In genomic region chr12:110774824-110775223, GRCh38 we compare ENCODE assay signal across 21 cellular contexts. TPM values are rescaled to one million over a fixed set of nuclear protein-coding genes. Genes with fewer than 3 reads are reported as not detected.
DNase-seq lines count a peak whose midpoint lies in the region; ATAC-seq and TF ChIP-seq lines count a peak whose summit lies in the region.
"Had no signal": no experiment of that assay in that cellular context is flagged by ENCODE, and none has a peak within 500 bp of the region (broad histone marks: within the 10 kb centered on the region; RNA-seq: fewer than 3 reads in every experiment).

No MANE protein-coding gene starts in this region.

- no peak overlapping the region for H3K4me3 Mint-ChIP-seq in activated CD4-positive, alpha-beta T cell treated with anti-CD3 and anti-CD28 coated beads, Interleukin-2, amount 10 ng/mL, durations not matched to agents 24 days and 14 days
- H3K4me3 Mint-ChIP-seq in activated naive CD4-positive, alpha-beta T cell treated with anti-CD3 and anti-CD28 coated beads, Interleukin-2, amount 50 U/mL, for 24 hours, result no peak overlapping the region
- no peak overlapping the region for H3K4me3 Mint-ChIP-seq in activated T-helper 1 cell treated with anti-CD3 and anti-CD28 coated beads, Interleukin-12 subunit alpha, Interleukin-12 subunit beta, Interleukin-2, Interleukin-4 antibody, amounts not matched to agents 30 ng/mL and 10 ng/mL and 1 ng/mL, durations not matched to agents 14 hours and 24 hours and 36 hours
- no peak overlapping the region for H3K4me3 Mint-ChIP-seq in endothelial cell (ENCODE audit: unreplicated experiment)

- H3K27ac Mint-ChIP-seq in activated CD4-positive, alpha-beta T cell treated with anti-CD3 and anti-CD28 coated beads, Interleukin-2, amount 10 ng/mL, durations not matched to agents 24 days and 14 days, result peak overlapping the region; percentile 82
- H3K27ac Mint-ChIP-seq in activated naive CD4-positive, alpha-beta T cell treated with anti-CD3 and anti-CD28 coated beads, Interleukin-2, amount 50 U/mL, for 24 hours, result peak overlapping the region; percentile 90
- H3K27ac Mint-ChIP-seq in activated T-helper 1 cell treated with anti-CD3 and anti-CD28 coated beads, Interleukin-12 subunit alpha, Interleukin-12 subunit beta, Interleukin-2, Interleukin-4 antibody, amounts not matched to agents 30 ng/mL and 10 ng/mL and 1 ng/mL, durations not matched to agents 14 hours and 24 hours and 36 hours, result peak overlapping the region; percentile 85
- H3K27ac Mint-ChIP-seq in endothelial cell (ENCODE audit: unreplicated experiment), result peak overlapping the region; percentile 6
- H3K27ac Mint-ChIP-seq: IgD-negative memory B cell had no signal

- H3K4me1 Mint-ChIP-seq in activated CD4-positive, alpha-beta T cell treated with anti-CD3 and anti-CD28 coated beads, Interleukin-2, amount 10 ng/mL, durations not matched to agents 24 days and 14 days, result peaks cover 55% of the 10 kb centered on the region
- peaks cover 69% of the 10 kb centered on the region for H3K4me1 Mint-ChIP-seq in activated naive CD4-positive, alpha-beta T cell treated with anti-CD3 and anti-CD28 coated beads, Interleukin-2, amount 50 U/mL, for 24 hours
- H3K4me1 Mint-ChIP-seq in activated T-helper 1 cell treated with anti-CD3 and anti-CD28 coated beads, Interleukin-12 subunit alpha, Interleukin-12 subunit beta, Interleukin-2, Interleukin-4 antibody, amounts not matched to agents 30 ng/mL and 10 ng/mL and 1 ng/mL, durations not matched to agents 14 hours and 24 hours and 36 hours (ENCODE audit: low read depth), result peaks cover 62% of the 10 kb centered on the region
- peaks cover 11% of the 10 kb centered on the region for H3K4me1 Mint-ChIP-seq in endothelial cell (ENCODE audit: unreplicated experiment)

- no peaks in the 10 kb centered on the region for H3K27me3 Mint-ChIP-seq in activated CD4-positive, alpha-beta T cell treated with anti-CD3 and anti-CD28 coated beads, Interleukin-2, amount 10 ng/mL, durations not matched to agents 24 days and 14 days
- H3K27me3 Mint-ChIP-seq in activated naive CD4-positive, alpha-beta T cell treated with anti-CD3 and anti-CD28 coated beads, Interleukin-2, amount 50 U/mL, for 24 hours, result no peaks in the 10 kb centered on the region
- no peaks in the 10 kb centered on the region for H3K27me3 Mint-ChIP-seq in activated T-helper 1 cell treated with anti-CD3 and anti-CD28 coated beads, Interleukin-12 subunit alpha, Interleukin-12 subunit beta, Interleukin-2, Interleukin-4 antibody, amounts not matched to agents 30 ng/mL and 10 ng/mL and 1 ng/mL, durations not matched to agents 14 hours and 24 hours and 36 hours (ENCODE audit: insufficient read depth)
- peaks cover 1% of the 10 kb centered on the region for H3K27me3 Mint-ChIP-seq in endothelial cell (ENCODE audit: unreplicated experiment)
- H3K27me3 Mint-ChIP-seq: CD4-positive, CD25-positive, alpha-beta regulatory T cell; IgD-negative memory B cell had no signal

- no peak for TF ChIP-seq CTCF in endothelial cell (IDR thresholded peaks at IDR 0.05; ENCODE audit: unreplicated experiment)

- ATAC-seq in HG03521 (IDR thresholded peaks at IDR 0.05; ENCODE audit: unreplicated experiment), result no peak
- ATAC-seq: HCT116 had no signal

- H3K36me3 Mint-ChIP-seq in activated CD4-positive, alpha-beta T cell treated with anti-CD3 and anti-CD28 coated beads, Interleukin-2, amount 10 ng/mL, durations not matched to agents 24 days and 14 days (ENCODE audit: low read depth), result peaks cover 3% of the 10 kb centered on the region
- peaks cover 2% of the 10 kb centered on the region for H3K36me3 Mint-ChIP-seq in activated naive CD4-positive, alpha-beta T cell treated with anti-CD3 and anti-CD28 coated beads, Interleukin-2, amount 50 U/mL, for 24 hours
- H3K36me3 Mint-ChIP-seq in activated T-helper 1 cell treated with anti-CD3 and anti-CD28 coated beads, Interleukin-12 subunit alpha, Interleukin-12 subunit beta, Interleukin-2, Interleukin-4 antibody, amounts not matched to agents 30 ng/mL and 10 ng/mL and 1 ng/mL, durations not matched to agents 14 hours and 24 hours and 36 hours (ENCODE audit: low read depth), result peaks cover 2% of the 10 kb centered on the region
- peaks cover 9% of the 10 kb centered on the region for H3K36me3 Mint-ChIP-seq in endothelial cell (ENCODE audit: low read depth, unreplicated experiment)
- H3K36me3 Mint-ChIP-seq: CD4-positive, CD25-positive, alpha-beta regulatory T cell had no signal

- DNase-seq in activated CD4-positive, alpha-beta T cell treated with anti-CD3 and anti-CD28 coated beads, Interleukin-2, amount 10 ng/mL, durations not matched to agents 24 days and 14 days, result no peak
- no peak for DNase-seq in activated CD4-positive, alpha-beta T cell treated with anti-CD3 and anti-CD28 coated beads, Interleukin-2, amount 50 U/mL, for 4 hours
- no peak for DNase-seq in activated naive CD4-positive, alpha-beta T cell (lab: John Stamatoyannopoulos, UW)
- no peak for DNase-seq in activated T-helper 1 cell treated with anti-CD3 and anti-CD28 coated beads, Interleukin-12 subunit alpha, Interleukin-12 subunit beta, Interleukin-2, Interleukin-4 antibody, amounts not matched to agents 30 ng/mL and 10 ng/mL and 1 ng/mL, durations not matched to agents 14 hours and 24 hours and 36 hours (ENCODE audit: low spot score)
- DNase-seq in endothelial cell (ENCODE audit: low spot score) (no peak), A172 (ENCODE audit: low spot score) (no peak)
- DNase-seq: CD4-positive, CD25-positive, alpha-beta regulatory T cell; COR-L47; DMS79; GOT3; Karpas-422; MV-4-11; NCI-H1694; NCI-H2081; NCI-H2171 treated with DMSO at 0.1 percent for 48 hours; NCI-H524 treated with DMSO at 0.1 percent for 48 hours; Right ventricle myocardium superior had no signal

- intact Hi-C loops in activated CD4-positive, alpha-beta T cell treated with anti-CD3 and anti-CD28 coated beads, Interleukin-2, amount 10 ng/mL, durations not matched to agents 24 days and 14 days (cut with micrococcal nuclease), result no loop called here
- intact Hi-C loops in activated T-helper 1 cell treated with anti-CD3 and anti-CD28 coated beads, Interleukin-12 subunit alpha, Interleukin-12 subunit beta, Interleukin-2, Interleukin-4 antibody, amounts not matched to agents 30 ng/mL and 10 ng/mL and 1 ng/mL, durations not matched to agents 14 hours and 24 hours and 36 hours (cut with micrococcal nuclease), result loop anchor here (10.0 kb wide), 1 partner anchor 660 kb away; no protein-coding TSS in a partner anchor

- H3K9me3 Mint-ChIP-seq in activated CD4-positive, alpha-beta T cell treated with anti-CD3 and anti-CD28 coated beads, Interleukin-2, amount 10 ng/mL, durations not matched to agents 24 days and 14 days, result peaks cover 3% of the 10 kb centered on the region
- H3K9me3 Mint-ChIP-seq in activated naive CD4-positive, alpha-beta T cell treated with anti-CD3 and anti-CD28 coated beads, Interleukin-2, amount 50 U/mL, for 24 hours, result peaks cover 3% of the 10 kb centered on the region
- no peaks in the 10 kb centered on the region for H3K9me3 Mint-ChIP-seq in activated T-helper 1 cell treated with anti-CD3 and anti-CD28 coated beads, Interleukin-12 subunit alpha, Interleukin-12 subunit beta, Interleukin-2, Interleukin-4 antibody, amounts not matched to agents 30 ng/mL and 10 ng/mL and 1 ng/mL, durations not matched to agents 14 hours and 24 hours and 36 hours
- H3K9me3 Mint-ChIP-seq in endothelial cell (ENCODE audit: unreplicated experiment), result no peaks in the 10 kb centered on the region
- H3K9me3 Mint-ChIP-seq: IgD-negative memory B cell had no signal

RNA-seq across cellular contexts. Expression of gene PPP1CC, which starts 32.1 kb away (rescaled TPM):
- 459 and 489 TPM in 2 replicates for total RNA-seq in activated CD4-positive, alpha-beta T cell treated with anti-CD3 and anti-CD28 coated beads, Interleukin-2, amount 10 ng/mL, durations not matched to agents 24 days and 14 days
- total RNA-seq in activated T-helper 1 cell treated with anti-CD3 and anti-CD28 coated beads, Interleukin-12 subunit alpha, Interleukin-12 subunit beta, Interleukin-2, Interleukin-4 antibody, amounts not matched to agents 30 ng/mL and 10 ng/mL and 1 ng/mL, durations not matched to agents 14 hours and 24 hours and 36 hours, result 449 and 469 TPM in 2 replicates
- total RNA-seq in endothelial cell (ENCODE audit: unreplicated experiment), result 152 TPM
- 195 and 212 TPM in 2 replicates for total RNA-seq in A172 (2014; rRNA removed; shearing (Covaris generic))

Comparison
In these comparisons a context has a peak if more than half of its experiments do, and no peak if none do; other contexts are left out.
1. H3K27ac Mint-ChIP-seq: peak in every context shown above with its lines; median percentile 90 in activated naive CD4-positive, alpha-beta T cell treated with anti-CD3 and anti-CD28 coated beads, Interleukin-2, amount 50 U/mL, for 24 hours; 85 in activated T-helper 1 cell treated with anti-CD3 and anti-CD28 coated beads, Interleukin-12 subunit alpha, Interleukin-12 subunit beta, Interleukin-2, Interleukin-4 antibody, amounts not matched to agents 30 ng/mL and 10 ng/mL and 1 ng/mL, durations not matched to agents 14 hours and 24 hours and 36 hours; 82 in activated CD4-positive, alpha-beta T cell treated with anti-CD3 and anti-CD28 coated beads, Interleukin-2, amount 10 ng/mL, durations not matched to agents 24 days and 14 days; 6 in endothelial cell.